ENCODE assay signal across 34 cellular contexts in the genomic region with DNA sequence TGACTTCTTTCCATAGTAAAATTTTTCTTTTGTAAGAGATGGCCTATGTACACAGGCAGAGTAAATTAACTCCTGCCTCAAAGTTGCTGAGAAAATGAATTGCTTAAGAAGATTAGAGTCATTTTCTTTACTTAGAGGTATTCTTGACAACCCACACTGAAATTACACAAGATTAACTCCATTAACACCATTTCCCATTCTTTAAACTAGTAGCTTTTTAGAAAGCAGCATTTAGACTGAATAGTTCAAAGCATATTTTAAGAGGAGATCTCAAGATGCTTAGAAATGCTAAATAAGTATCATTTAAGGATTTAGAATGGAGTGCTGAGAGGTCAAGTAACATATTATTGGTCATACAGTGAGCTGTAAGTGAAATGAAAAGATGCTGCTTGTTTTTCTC.
"Had no signal": no experiment of that assay in that cellular context is flagged by ENCODE, and none has a peak within 500 bp of the region (broad histone marks: within the 10 kb centered on the region; RNA-seq: fewer than 3 reads in every experiment).

No MANE protein-coding gene starts in this region.

- H3K4me3 ChIP-seq: adrenal gland, body of pancreas, esophagus squamous epithelium, gastroesophageal sphincter had no signal

- H3K36me3 ChIP-seq: adrenal gland, gastroesophageal sphincter, WERI-Rb-1 had no signal

- H3K27me3 ChIP-seq: adrenal gland, body of pancreas, esophagus squamous epithelium, gastroesophageal sphincter had no signal

- H3K27me3 Mint-ChIP-seq: activated B cell treated with CpG ODN at 0.5 μM for 24 hours; activated CD8-positive, alpha-beta memory T cell treated with anti-CD3 and anti-CD28 coated beads, Interleukin-2, amount 10 ng/mL, durations not matched to agents 7 days and 5 days; activated CD8-positive, alpha-beta T cell treated with anti-CD3 and anti-CD28 coated beads for 36 hours; activated naive CD4-positive, alpha-beta T cell treated with anti-CD3 and anti-CD28 coated beads, Interleukin-2, amount 50 U/mL, for 24 hours; activated naive CD8-positive, alpha-beta T cell treated with anti-CD3 and anti-CD28 coated beads for 36 hours; activated naive CD8-positive, alpha-beta T cell treated with anti-CD3 and anti-CD28 coated beads, Interleukin-2, amount 50 U/mL, for 24 hours; T-helper 17 cell had no signal

- H3K4me3 Mint-ChIP-seq: activated B cell treated with CpG ODN at 0.5 μM for 24 hours; activated CD8-positive, alpha-beta memory T cell treated with anti-CD3 and anti-CD28 coated beads, Interleukin-2, amount 10 ng/mL, durations not matched to agents 7 days and 5 days; activated CD8-positive, alpha-beta T cell treated with anti-CD3 and anti-CD28 coated beads for 36 hours; activated naive CD4-positive, alpha-beta T cell treated with anti-CD3 and anti-CD28 coated beads for 36 hours; activated naive CD4-positive, alpha-beta T cell treated with anti-CD3 and anti-CD28 coated beads, Interleukin-2, amount 50 U/mL, for 24 hours; activated naive CD8-positive, alpha-beta T cell treated with anti-CD3 and anti-CD28 coated beads for 36 hours; activated naive CD8-positive, alpha-beta T cell treated with anti-CD3 and anti-CD28 coated beads, Interleukin-2, amount 50 U/mL, for 24 hours; activated T-helper 1 cell treated with anti-CD3 and anti-CD28 coated beads, Interleukin-12 subunit alpha, Interleukin-12 subunit beta, Interleukin-2, Interleukin-4 antibody, amounts not matched to agents 30 ng/mL and 10 ng/mL and 1 ng/mL, durations not matched to agents 14 hours and 24 hours and 36 hours; T-helper 17 cell; T-helper 2 cell treated with Interferon-gamma antibody and Interleukin-4, amounts not matched to agents 5 μg/mL and 100 μg/mL, for 36 hours had no signal

- H3K4me1 Mint-ChIP-seq: activated B cell treated with CpG ODN at 0.5 μM for 24 hours; activated CD8-positive, alpha-beta memory T cell treated with anti-CD3 and anti-CD28 coated beads, Interleukin-2, amount 10 ng/mL, durations not matched to agents 7 days and 5 days; activated naive CD4-positive, alpha-beta T cell treated with anti-CD3 and anti-CD28 coated beads, Interleukin-2, amount 50 U/mL, for 24 hours; activated naive CD8-positive, alpha-beta T cell treated with anti-CD3 and anti-CD28 coated beads for 36 hours; activated naive CD8-positive, alpha-beta T cell treated with anti-CD3 and anti-CD28 coated beads, Interleukin-2, amount 50 U/mL, for 24 hours; T-helper 17 cell had no signal

- H3K27ac ChIP-seq: adrenal gland, body of pancreas, epithelial cell of prostate, esophagus squamous epithelium, gastroesophageal sphincter, WERI-Rb-1 had no signal

- H3K4me1 ChIP-seq: adrenal gland, body of pancreas, esophagus squamous epithelium, gastroesophageal sphincter had no signal

- H3K9me3 Mint-ChIP-seq: activated B cell treated with CpG ODN at 0.5 μM for 24 hours; activated CD8-positive, alpha-beta T cell treated with anti-CD3 and anti-CD28 coated beads for 36 hours; activated naive CD4-positive, alpha-beta T cell treated with anti-CD3 and anti-CD28 coated beads for 36 hours; activated naive CD4-positive, alpha-beta T cell treated with anti-CD3 and anti-CD28 coated beads, Interleukin-2, amount 50 U/mL, for 24 hours; activated naive CD8-positive, alpha-beta T cell treated with anti-CD3 and anti-CD28 coated beads for 36 hours; activated naive CD8-positive, alpha-beta T cell treated with anti-CD3 and anti-CD28 coated beads, Interleukin-2, amount 50 U/mL, for 24 hours; activated T-helper 1 cell treated with anti-CD3 and anti-CD28 coated beads, Interleukin-12 subunit alpha, Interleukin-12 subunit beta, Interleukin-2, Interleukin-4 antibody, amounts not matched to agents 30 ng/mL and 10 ng/mL and 1 ng/mL, durations not matched to agents 14 hours and 24 hours and 36 hours; activated T-helper 2 cell treated with anti-CD3 and anti-CD28 coated beads, Interferon-gamma antibody, Interleukin-2, Interleukin-4, amounts not matched to agents 10 μg/mL and 5 μg/mL and 100 μg/mL, durations not matched to agents 14 hours and 24 hours and 36 hours; T-helper 2 cell treated with Interferon-gamma antibody and Interleukin-4, amounts not matched to agents 5 μg/mL and 100 μg/mL, for 36 hours had no signal

- DNase-seq: activated B cell treated with CpG ODN at 0.5 μM for 24 hours; activated CD4-positive, alpha-beta T cell treated with anti-CD3 and anti-CD28 coated beads for 48 hours; activated CD4-positive, alpha-beta T cell treated with anti-CD3 and anti-CD28 coated beads, Interleukin-2, amount 50 U/mL, for 1 hour; activated CD4-positive, alpha-beta T cell treated with anti-CD3 and anti-CD28 coated beads, Interleukin-2, amount 50 U/mL, for 48 hours; activated CD8-positive, alpha-beta memory T cell treated with anti-CD3 and anti-CD28 coated beads, Interleukin-2, amount 10 ng/mL, durations not matched to agents 7 days and 5 days; activated CD8-positive, alpha-beta memory T cell treated with anti-CD3 and anti-CD28 coated beads, Interleukin-2, amount 50 U/mL, for 4 hours; activated CD8-positive, alpha-beta T cell treated with anti-CD3 and anti-CD28 coated beads for 36 hours; activated effector memory CD4-positive, alpha-beta T cell treated with anti-CD3 and anti-CD28 coated beads, Interleukin-2, amount 50 U/mL, for 16 hours; activated naive CD4-positive, alpha-beta T cell treated with anti-CD3 and anti-CD28 coated beads for 36 hours; activated naive CD8-positive, alpha-beta T cell treated with anti-CD3 and anti-CD28 coated beads for 36 hours; activated naive CD8-positive, alpha-beta T cell treated with anti-CD3 and anti-CD28 coated beads, Interleukin-2, amount 50 U/mL, for 24 hours; activated T-cell treated with anti-CD3 and anti-CD28 coated beads, Interleukin-2, amount 50 U/mL, for 1 hour; activated T-cell treated with anti-CD3 and anti-CD28 coated beads, Interleukin-2, amount 50 U/mL, for 48 hours; adrenal gland; amygdala; aorta; body of pancreas; caudate nucleus; cortex of kidney; dermis blood vessel endothelial cell; effector CD8-positive, alpha-beta T cell; esophagus squamous epithelium; foreskin melanocyte; head of caudate nucleus; T-helper 1 cell; T-helper 17 cell; T1000; WERI-Rb-1 had no signal

- H3K9me3 ChIP-seq: adrenal gland, body of pancreas, esophagus squamous epithelium, gastroesophageal sphincter had no signal

- H3K27ac Mint-ChIP-seq: activated B cell treated with CpG ODN at 0.5 μM for 24 hours; activated CD8-positive, alpha-beta memory T cell treated with anti-CD3 and anti-CD28 coated beads, Interleukin-2, amount 10 ng/mL, durations not matched to agents 7 days and 5 days; activated CD8-positive, alpha-beta T cell treated with anti-CD3 and anti-CD28 coated beads for 36 hours; activated naive CD4-positive, alpha-beta T cell treated with anti-CD3 and anti-CD28 coated beads for 36 hours; activated naive CD4-positive, alpha-beta T cell treated with anti-CD3 and anti-CD28 coated beads, Interleukin-2, amount 50 U/mL, for 24 hours; activated naive CD8-positive, alpha-beta T cell treated with anti-CD3 and anti-CD28 coated beads for 36 hours; activated naive CD8-positive, alpha-beta T cell treated with anti-CD3 and anti-CD28 coated beads, Interleukin-2, amount 50 U/mL, for 24 hours; activated T-helper 1 cell treated with anti-CD3 and anti-CD28 coated beads, Interleukin-12 subunit alpha, Interleukin-12 subunit beta, Interleukin-2, Interleukin-4 antibody, amounts not matched to agents 30 ng/mL and 10 ng/mL and 1 ng/mL, durations not matched to agents 14 hours and 24 hours and 36 hours; activated T-helper 2 cell treated with anti-CD3 and anti-CD28 coated beads, Interferon-gamma antibody, Interleukin-2, Interleukin-4, amounts not matched to agents 10 μg/mL and 5 μg/mL and 100 μg/mL, durations not matched to agents 14 hours and 24 hours and 36 hours; T-helper 17 cell; T-helper 2 cell treated with Interferon-gamma antibody and Interleukin-4, amounts not matched to agents 5 μg/mL and 100 μg/mL, for 36 hours had no signal
